In genomic region chr6:87702589-87702945, GRCh38 we compare ENCODE assay signal across 8 cellular contexts. TPM values are rescaled to one million over a fixed set of nuclear protein-coding genes. Genes with fewer than 3 reads are reported as not detected.
DNase-seq lines count a peak whose midpoint lies in the region; ATAC-seq, FAIRE-seq and TF ChIP-seq lines count a peak whose summit lies in the region.

No MANE protein-coding gene starts in this region.

- POLR2A ChIA-PET in naive thymus-derived CD4-positive, alpha-beta T cell (lab: Charles Lee): interaction anchor here (0.6 to 2.8 kb wide), 15 partner anchors 8 to 1378 kb away, joined by 3 to 44 read pairs (median 4); partner anchors contain the start of genes ORC3, PNRC1, RARS2 and RNGTT

- peaks cover 11% of the 10 kb centered on the region for H3K36me3 Mint-ChIP-seq in activated T-cell treated with anti-CD3 and anti-CD28 coated beads, Interleukin-2, amount 50 U/mL, for 4 hours (ENCODE audit: insufficient read depth)
- peaks cover 0 to 16% (median 0%) of the 10 kb centered on the region in 5 donors for H3K36me3 Mint-ChIP-seq in naive thymus-derived CD4-positive, alpha-beta T cell

- H3K9me3 ChIP-seq in Peyer's patch: no peaks in the 10 kb centered on the region
- H3K9me3 ChIP-seq in naive thymus-derived CD4-positive, alpha-beta T cell (ENCODE audit: control insufficient read depth in 2 of 3, low read length in 3 of 3): no peaks in the 10 kb centered on the region

- H3K4me3 ChIP-seq in Peyer's patch: peak overlapping the region; percentile 71 to 99 (median 92)
- peak overlapping the region; percentile 51 to 98 (median 93) for H3K4me3 ChIP-seq in dorsolateral prefrontal cortex
- peak overlapping the region; percentile 80 for H3K4me3 ChIP-seq in naive thymus-derived CD4-positive, alpha-beta T cell (ENCODE audit: low read length)

- H3K9me3 Mint-ChIP-seq in activated T-cell treated with anti-CD3 and anti-CD28 coated beads, Interleukin-2, amount 50 U/mL, for 4 hours: no peaks in the 10 kb centered on the region
- H3K9me3 Mint-ChIP-seq in naive thymus-derived CD4-positive, alpha-beta T cell: no peaks in the 10 kb centered on the region

- TF ChIP-seq CTCF in Peyer's patch (IDR thresholded peaks at IDR 0.05) (no peak), dorsolateral prefrontal cortex (IDR thresholded peaks at IDR 0.05 in 54 of 56, conservative IDR thresholded peaks at IDR 0.05 in 2 of 56; ENCODE audit: low read depth in 1 of 56, partially characterized antibody in 56 of 56) (no peak)

- H3K4me3 Mint-ChIP-seq in activated T-cell treated with anti-CD3 and anti-CD28 coated beads, Interleukin-2, amount 50 U/mL, for 4 hours: peak overlapping the region; percentile 97
- peak overlapping the region; percentile 92 to 98 (median 96) for H3K4me3 Mint-ChIP-seq in naive thymus-derived CD4-positive, alpha-beta T cell

- FAIRE-seq in frontal cortex (lab: Jason Lieb, UNC): no peak

- no peaks in the 10 kb centered on the region for H3K27me3 ChIP-seq in Peyer's patch
- H3K27me3 ChIP-seq in dorsolateral prefrontal cortex: no peaks in the 10 kb centered on the region
- H3K27me3 ChIP-seq in naive thymus-derived CD4-positive, alpha-beta T cell (ENCODE audit: control insufficient read depth in 2 of 2, insufficient read depth in 2 of 2, low read length in 2 of 2): no peaks in the 10 kb centered on the region

- no peaks in the 10 kb centered on the region for H3K27me3 Mint-ChIP-seq in activated T-cell treated with anti-CD3 and anti-CD28 coated beads, Interleukin-2, amount 50 U/mL, for 4 hours (ENCODE audit: low read depth)
- H3K27me3 Mint-ChIP-seq in naive thymus-derived CD4-positive, alpha-beta T cell: no peaks in the 10 kb centered on the region

- DNase-seq in activated T-cell treated with anti-CD3 and anti-CD28 coated beads, Interleukin-2, amount 50 U/mL, for 4 hours: no peak
- DNase-seq in activated T-cell treated with anti-CD3 and anti-CD28 coated beads, Interleukin-2, amount 50 U/mL, for 48 hours: no peak
- no peak for DNase-seq in Peyer's patch
- DNase-seq in dorsolateral prefrontal cortex: no peak
- no peak for DNase-seq in naive thymus-derived CD4-positive, alpha-beta T cell
- DNase-seq in frontal cortex (ENCODE audit: low spot score in 2 of 2): no peak
- no peak for DNase-seq in dedifferentiated amniotic fluid mesenchymal stem cell (ENCODE audit: extremely low spot score)

- peak overlapping the region; percentile 89 to 97 (median 94) for H3K27ac Mint-ChIP-seq in naive thymus-derived CD4-positive, alpha-beta T cell

- TF ChIP-seq POLR2A in Peyer's patch (IDR thresholded peaks at IDR 0.05): no peak

- intact Hi-C loops in dorsolateral prefrontal cortex (cut with DNase I): loop anchor here (2.0 to 10.0 kb wide), 5 partner anchors 110 to 1380 kb away; partner anchors contain the start of genes ORC3 (in 1 of the 2), PNRC1 (in 1 of the 2), SLC35A1 (in 1 of the 2) and ZNF292 (in 1 of the 2)
- intact Hi-C loops in naive thymus-derived CD4-positive, alpha-beta T cell (cut with micrococcal nuclease): loop anchor here (1.0 to 10.0 kb wide), 19 partner anchors 30 to 1936 kb away; partner anchors contain the start of genes CFAP206 (in 2 of the 2), ORC3 (in 2 of the 2), RNGTT (in 2 of the 2) and SLC35A1 (in 2 of the 2)

- H3K36me3 ChIP-seq in Peyer's patch: no peaks in the 10 kb centered on the region
- peaks cover 0 to 9% (median 3%) of the 10 kb centered on the region in 3 experiments for H3K36me3 ChIP-seq in naive thymus-derived CD4-positive, alpha-beta T cell (ENCODE audit: control insufficient read depth in 2 of 3, insufficient read depth in 3 of 3, low read length in 3 of 3)

- peaks cover 38% of the 10 kb centered on the region for H3K4me1 Mint-ChIP-seq in activated T-cell treated with anti-CD3 and anti-CD28 coated beads, Interleukin-2, amount 50 U/mL, for 4 hours (ENCODE audit: low read depth)
- H3K4me1 Mint-ChIP-seq in naive thymus-derived CD4-positive, alpha-beta T cell: peaks cover 22 to 41% (median 34%) of the 10 kb centered on the region in 7 donors

- peak overlapping the region; percentile 96 to 99 (median 98) for H3K27ac ChIP-seq in Peyer's patch
- H3K27ac ChIP-seq in dorsolateral prefrontal cortex: peak overlapping the region; percentile 58 to 100 (median 97)
- peak overlapping the region; percentile 93 for H3K27ac ChIP-seq in naive thymus-derived CD4-positive, alpha-beta T cell (ENCODE audit: low read depth, low read length)

- H3K4me1 ChIP-seq in Peyer's patch: peaks cover 0 to 6% (median 1%) of the 10 kb centered on the region in 4 donors
- peaks cover 4 to 13% of the 10 kb centered on the region in 2 donors for H3K4me1 ChIP-seq in naive thymus-derived CD4-positive, alpha-beta T cell (ENCODE audit: control insufficient read depth in 2 of 2, insufficient read depth in 2 of 2, low read length in 2 of 2)

- CTCF ChIA-PET in naive thymus-derived CD4-positive, alpha-beta T cell (lab: Charles Lee): interaction anchor here (0.7 kb wide), 1 partner anchor 113 kb away, joined by 3 read pairs; the partner anchor contains the start of gene RARS2

- no peak for ATAC-seq in activated T-cell treated with anti-CD3 and anti-CD28 coated beads, Interleukin-2, amount 50 U/mL, for 4 hours
- ATAC-seq in HG03108 (IDR thresholded peaks at IDR 0.05; ENCODE audit: unreplicated experiment): peak; percentile 6
- no peak for ATAC-seq in naive thymus-derived CD4-positive, alpha-beta T cell

RNA-seq across cellular contexts. Expression of gene AKIRIN2, which starts 0.5 kb away (rescaled TPM):
- 10 to 100 TPM; 43.8 to 61.4 (median 54.2) TPM for total RNA-seq in activated T-cell treated with anti-CD3 and anti-CD28 coated beads, Interleukin-2, amount 50 U/mL, for 4 hours
- total RNA-seq in Peyer's patch: 10 to 100 TPM; 24.6 to 38.2 (median 28.3) TPM
- 10 to 100 TPM; 38.8 to 78.6 (median 58.0) TPM for total RNA-seq in dorsolateral prefrontal cortex
- total RNA-seq in naive thymus-derived CD4-positive, alpha-beta T cell: 100 to 1,000 TPM in 1 of 5 experiments, 10 to 100 TPM in 4; 36.0 to 197 (median 57.4) TPM
- polyA plus RNA-seq in naive thymus-derived CD4-positive, alpha-beta T cell: 10 to 100 TPM; 28.8 to 38.5 TPM
- 57.1 TPM for total RNA-seq in frontal cortex
